1 cellular context compared by ENCODE assay signal in genomic region chr10:91576096-91576545, GRCh38.
TF ChIP-seq lines count a peak whose summit lies in the region.

No MANE protein-coding gene starts in this region.

TF ChIP-seq in SK-N-SH treated with all-trans-retinoic acid at 6 μM for 48 hours, 23 proteins besides CTCF, POLR2A, EP300 and RAD21 (continued from another document):
- TF ChIP-seq CREB5 (CRISPR knock-in tag; IDR thresholded peaks at IDR 0.05; ENCODE audit: low read depth) (no peak), TSHZ2 (CRISPR knock-in tag; IDR thresholded peaks at IDR 0.05) (no peak), PATZ1 (CRISPR knock-in tag; IDR thresholded peaks at IDR 0.05; ENCODE audit: borderline replicate concordance) (no peak), ARNTL (CRISPR knock-in tag; IDR thresholded peaks at IDR 0.05; ENCODE audit: borderline replicate concordance, low read depth) (no peak), TCF4 (CRISPR knock-in tag; IDR thresholded peaks at IDR 0.05; ENCODE audit: borderline replicate concordance) (no peak), CSRNP3 (CRISPR knock-in tag; IDR thresholded peaks at IDR 0.05) (no peak), RARB (CRISPR knock-in tag; IDR thresholded peaks at IDR 0.05) (no peak), BACH2 (CRISPR knock-in tag; IDR thresholded peaks at IDR 0.05; ENCODE audit: borderline replicate concordance) (no peak), ZNF8 (CRISPR knock-in tag; IDR thresholded peaks at IDR 0.05) (no peak), ZC3H10 (CRISPR knock-in tag; IDR thresholded peaks at IDR 0.05) (no peak), ZFP30 (CRISPR knock-in tag; IDR thresholded peaks at IDR 0.05) (no peak)
